ENCODE assay signal across 14 cellular contexts in genomic region chr1:97632075-97632474, GRCh38.
A peak's percentile ranks its signal among the peaks of the same experiment; 100 is the strongest.
DNase-seq lines count a peak whose midpoint lies in the region; ATAC-seq and TF ChIP-seq lines count a peak whose summit lies in the region.
"Had no signal": no experiment of that assay in that cellular context is flagged by ENCODE, and none has a peak within 500 bp of the region (broad histone marks: within the 10 kb centered on the region; RNA-seq: fewer than 3 reads in every experiment).

No MANE protein-coding gene starts in this region.

- no peak overlapping the region for H3K27ac Mint-ChIP-seq in activated CD8-positive, alpha-beta T cell treated with anti-CD3 and anti-CD28 coated beads for 36 hours
- H3K27ac Mint-ChIP-seq: dendritic cell treated with granulocyte-macrophage colony-stimulating factor and Interleukin-4, amounts not matched to agents 40 ng/mL and 50 ng/mL, for 4 days had no signal

- CTCF ChIA-PET in activated CD8-positive, alpha-beta T cell treated with anti-CD3 and anti-CD28 coated beads for 36 hours (lab: Charles Lee): no interaction called here

- H3K4me3 ChIP-seq in stomach: no peak overlapping the region
- H3K4me3 ChIP-seq: BLaER1 had no signal

- WGBS in stomach, 5 donors: 23 to 41% (median 32%) methylated on average over 4 of the region's 4 CpGs

- H3K27ac ChIP-seq in stomach: no peak overlapping the region
- H3K27ac ChIP-seq: BLaER1 had no signal

- DNase-seq in DMS153 treated with DMSO at 0.1 percent for 48 hours (lab: John Stamatoyannopoulos, UW; ENCODE audit: unreplicated experiment) (peak; percentile 76), NCI-H187 treated with DMSO at 0.1 percent for 48 hours (lab: John Stamatoyannopoulos, UW) (peak; percentile 25), SHP77 treated with DMSO at 0.1 percent for 48 hours (lab: John Stamatoyannopoulos, UW) (peak; percentile 54), iris pigment epithelial cell (ENCODE audit: low read depth) (peak; percentile 74), stomach (no peak), SIG-M5 treated with dmso at 0.1 percent for 504 hours (lab: John Stamatoyannopoulos, UW; ENCODE audit: unreplicated experiment) (no peak)
- no peak for DNase-seq in activated CD8-positive, alpha-beta T cell treated with anti-CD3 and anti-CD28 coated beads for 36 hours
- DNase-seq in stimulated activated CD4-positive, alpha-beta T cell treated with anti-CD3 and anti-CD28 coated beads, Interleukin-4, amount 100 ng/mL, for 1 hour: no peak
- DNase-seq: activated CD4-positive, CD25-positive, alpha-beta regulatory T cell treated with anti-CD3 and anti-CD28 coated beads, Interleukin-2, amount 50 U/mL, for 72 hours; hippocampal formation; MM.1S; SIG-M5 had no signal

- intact Hi-C loops in stomach (cut with DNase I; ENCODE audit: low total_unique reads): no loop called here
- intact Hi-C loops in activated CD8-positive, alpha-beta T cell treated with anti-CD3 and anti-CD28 coated beads for 36 hours (cut with micrococcal nuclease): no loop called here

- no peak for ATAC-seq in activated CD8-positive, alpha-beta T cell treated with anti-CD3 and anti-CD28 coated beads for 36 hours

- H3K4me3 Mint-ChIP-seq in activated CD8-positive, alpha-beta T cell treated with anti-CD3 and anti-CD28 coated beads for 36 hours: no peak overlapping the region
- H3K4me3 Mint-ChIP-seq: dendritic cell treated with granulocyte-macrophage colony-stimulating factor and Interleukin-4, amounts not matched to agents 40 ng/mL and 50 ng/mL, for 4 days had no signal

- H3K27me3 ChIP-seq in stomach: no peaks in the 10 kb centered on the region
- H3K27me3 ChIP-seq: BLaER1 had no signal

- no peaks in the 10 kb centered on the region for H3K27me3 Mint-ChIP-seq in activated CD8-positive, alpha-beta T cell treated with anti-CD3 and anti-CD28 coated beads for 36 hours
- H3K27me3 Mint-ChIP-seq: dendritic cell treated with granulocyte-macrophage colony-stimulating factor and Interleukin-4, amounts not matched to agents 40 ng/mL and 50 ng/mL, for 4 days had no signal

- peaks cover 0 to 10% (median 0%) of the 10 kb centered on the region in 4 donors for H3K4me1 ChIP-seq in stomach

- peaks cover 0 to 3% (median 0%) of the 10 kb centered on the region in 4 donors for H3K36me3 ChIP-seq in stomach
- H3K36me3 ChIP-seq: BLaER1 had no signal

- H3K4me1 Mint-ChIP-seq in activated CD8-positive, alpha-beta T cell treated with anti-CD3 and anti-CD28 coated beads for 36 hours (ENCODE audit: low read depth): peaks cover 3% of the 10 kb centered on the region

- TF ChIP-seq POLR2A in stomach (IDR thresholded peaks at IDR 0.05): no peak

- TF ChIP-seq EP300 in stomach (IDR thresholded peaks at IDR 0.05): no peak

- H3K36me3 Mint-ChIP-seq in activated CD8-positive, alpha-beta T cell treated with anti-CD3 and anti-CD28 coated beads for 36 hours (ENCODE audit: low read depth): peaks cover 4% of the 10 kb centered on the region

- no peaks in the 10 kb centered on the region for H3K9me3 ChIP-seq in stomach
- H3K9me3 ChIP-seq: BLaER1 had no signal

- no peaks in the 10 kb centered on the region for H3K9me3 Mint-ChIP-seq in activated CD8-positive, alpha-beta T cell treated with anti-CD3 and anti-CD28 coated beads for 36 hours
- H3K9me3 Mint-ChIP-seq: dendritic cell treated with granulocyte-macrophage colony-stimulating factor and Interleukin-4, amounts not matched to agents 40 ng/mL and 50 ng/mL, for 4 days had no signal

- TF ChIP-seq CTCF in stomach (IDR thresholded peaks at IDR 0.05): no peak
- TF ChIP-seq CTCF in activated CD8-positive, alpha-beta T cell treated with anti-CD3 and anti-CD28 coated beads for 36 hours (IDR thresholded peaks at IDR 0.05): no peak

- POLR2A ChIA-PET in activated CD8-positive, alpha-beta T cell treated with anti-CD3 and anti-CD28 coated beads for 36 hours (lab: Charles Lee): no interaction called here

Comparison
In these comparisons a context has a peak if more than half of its experiments do, and no peak if none do; other contexts are left out.
1. DNase-seq: peak in DMS153 treated with DMSO at 0.1 percent for 48 hours (single experiment), NCI-H187 treated with DMSO at 0.1 percent for 48 hours (single experiment), SHP77 treated with DMSO at 0.1 percent for 48 hours (single experiment) and iris pigment epithelial cell (single experiment); none in stomach (single experiment), activated CD8-positive, alpha-beta T cell treated with anti-CD3 and anti-CD28 coated beads for 36 hours (single experiment), stimulated activated CD4-positive, alpha-beta T cell treated with anti-CD3 and anti-CD28 coated beads, Interleukin-4, amount 100 ng/mL, for 1 hour (single experiment) and SIG-M5 treated with dmso at 0.1 percent for 504 hours (single experiment).